22 cellular contexts compared by ENCODE assay signal in the genomic region with DNA sequence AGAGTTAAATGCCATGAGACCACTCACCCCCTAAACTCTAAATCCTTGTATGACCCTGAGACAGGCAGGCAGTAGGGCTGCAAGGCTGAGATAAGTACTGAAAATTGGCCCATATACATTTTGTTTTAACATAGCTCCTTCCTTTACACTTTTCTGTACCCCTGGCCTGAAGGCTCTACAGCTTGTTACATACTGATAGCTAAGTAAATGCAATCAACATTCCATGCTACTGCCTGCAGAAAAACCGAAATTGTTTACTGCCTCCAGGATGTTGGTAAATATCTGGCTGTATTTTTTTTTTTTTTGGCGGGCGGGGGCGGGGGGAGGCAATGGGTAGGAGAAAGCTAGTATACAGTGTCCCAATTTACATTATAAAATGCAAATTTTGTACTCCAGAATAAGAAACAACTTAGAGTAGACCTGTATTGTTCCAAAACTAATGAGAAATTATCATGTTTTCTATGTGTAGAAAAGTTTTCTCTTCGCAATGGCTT. TPM values are rescaled to one million over a fixed set of nuclear protein-coding genes. Genes with fewer than 3 reads are reported as not detected.
DNase-seq lines count a peak whose midpoint lies in the region; ATAC-seq and TF ChIP-seq lines count a peak whose summit lies in the region.
"Had no signal": no experiment of that assay in that cellular context is flagged by ENCODE, and none has a peak within 500 bp of the region (broad histone marks: within the 10 kb centered on the region; RNA-seq: fewer than 3 reads in every experiment).

No MANE protein-coding gene starts in this region.

- peak overlapping the region; percentile 85 for H3K4me2 ChIP-seq in mammary epithelial cell (ENCODE audit: insufficient read depth, low read depth, low read length)

- in situ Hi-C loops in mammary epithelial cell (cut with MboI; ENCODE audit: low sequenced_read_pairs in 2 of 2), result no loop called here
- in situ Hi-C loops in ACHN (cut with HindIII; ENCODE audit: low pct_ligation_motif_present, low pct_unique_long_range_greater_than_20kb, low sequenced_read_pairs), result no loop called here

- intact Hi-C loops in left ventricle myocardium inferior (cut with micrococcal nuclease) (no loop called here), Right ventricle myocardium inferior (cut with DNase I) (no loop called here), mammary epithelial cell (cut with micrococcal nuclease) (loop anchor here (2.0 to 5.0 kb wide), 4 partner anchors 61 to 312 kb away; no protein-coding TSS in a partner anchor), aorta (cut with DNase I) (no loop called here)
- intact Hi-C loops in CD8-positive, alpha-beta T cell (cut with DNase I, micrococcal nuclease), result no loop called here

- H3K4me1 Mint-ChIP-seq in osteocyte (ENCODE audit: unreplicated experiment), result peaks cover 43% of the 10 kb centered on the region
- H3K4me1 Mint-ChIP-seq in CD8-positive, alpha-beta T cell (ENCODE audit: low read depth), result no peaks in the 10 kb centered on the region
- H3K4me1 Mint-ChIP-seq: IgD-negative memory B cell; stimulated activated memory B cell treated with anti-CD40 and anti-IgM and Interleukin-4, amounts not matched to agents 10 μg/mL and 1 μg/mL and 100 μg/mL, for 72 hours had no signal

- H3K36me3 Mint-ChIP-seq in osteocyte (ENCODE audit: unreplicated experiment), result peaks cover 8% of the 10 kb centered on the region
- no peaks in the 10 kb centered on the region for H3K36me3 Mint-ChIP-seq in CD8-positive, alpha-beta T cell
- H3K36me3 Mint-ChIP-seq: activated naive CD8-positive, alpha-beta T cell; IgD-negative memory B cell; naive thymus-derived CD8-positive, alpha-beta T cell; stimulated activated memory B cell treated with anti-CD40 and anti-IgM and Interleukin-4, amounts not matched to agents 10 μg/mL and 1 μg/mL and 100 μg/mL, for 72 hours had no signal

- no TSS peak for BruUV-seq in mammary epithelial cell (replicated peaks; lab: Mats Ljungman, UMichigan)

- H3K27me3 ChIP-seq in left ventricle myocardium inferior (ENCODE audit: low read depth) (no peaks in the 10 kb centered on the region), mammary epithelial cell (ENCODE audit: insufficient read depth, low read length) (no peaks in the 10 kb centered on the region), aorta (ENCODE audit: control insufficient read depth in 1 of 2, insufficient read depth in 2 of 2, low read length in 1 of 2) (no peaks in the 10 kb centered on the region)
- no peaks in the 10 kb centered on the region for H3K27me3 ChIP-seq in CD8-positive, alpha-beta T cell (ENCODE audit: insufficient read depth, low read length)
- H3K27me3 ChIP-seq: esophagus squamous epithelium, foreskin keratinocyte, heart left ventricle had no signal

- ATAC-seq in Right ventricle myocardium inferior (no peak), aorta (ENCODE audit: low FRiP score) (no peak)
- ATAC-seq in CD8-positive, alpha-beta T cell, result no peak
- ATAC-seq: naive thymus-derived CD8-positive, alpha-beta T cell; Panc1; stimulated activated memory B cell treated with anti-CD40 and anti-IgM and Interleukin-4, amounts not matched to agents 10 μg/mL and 1 μg/mL and 100 μg/mL, for 72 hours had no signal

- dilution Hi-C loops in mammary epithelial cell (cut with HindIII; ENCODE audit: low sequenced_read_pairs), result no loop called here

- H3K27me3 Mint-ChIP-seq in osteocyte (ENCODE audit: unreplicated experiment), result no peaks in the 10 kb centered on the region
- no peaks in the 10 kb centered on the region for H3K27me3 Mint-ChIP-seq in CD8-positive, alpha-beta T cell (ENCODE audit: low read depth)
- H3K27me3 Mint-ChIP-seq: CD4-positive, alpha-beta T cell had no signal

- no peak for DNase-seq in left ventricle myocardium inferior
- no peak for DNase-seq in Right ventricle myocardium inferior (ENCODE audit: missing footprints)
- no peak for DNase-seq in mammary epithelial cell
- DNase-seq in osteocyte (ENCODE audit: extremely low spot score, unreplicated experiment), result no peak
- no peak for DNase-seq in aorta
- no peak for DNase-seq in ACHN
- DNase-seq in CD8-positive, alpha-beta T cell, result no peak
- no peak for DNase-seq in ecto neural progenitor cell (ENCODE audit: low spot score)
- DNase-seq: activated CD4-positive, alpha-beta T cell treated with anti-CD3 and anti-CD28 coated beads for 4 hours; activated T-cell treated with anti-CD3 and anti-CD28 coated beads for 4 hours; CD4-positive, alpha-beta T cell; cortex of kidney; esophagus squamous epithelium; naive thymus-derived CD8-positive, alpha-beta T cell; NCI-H1105; NCI-H187 treated with DMSO at 0.1 percent for 48 hours had no signal

- TF ChIP-seq CTCF in left ventricle myocardium inferior (IDR thresholded peaks at IDR 0.05; ENCODE audit: borderline replicate concordance) (no peak), mammary epithelial cell (conservative IDR thresholded peaks at IDR 0.05 in 1 of 2, IDR thresholded peaks at IDR 0.05 in 1 of 2; ENCODE audit: extremely low read depth in 1 of 2, insufficient read depth in 1 of 2, low read depth in 1 of 2, low read length in 2 of 2) (no peak), osteocyte (IDR thresholded peaks at IDR 0.05) (no peak)
- no peak for TF ChIP-seq CTCF in CD8-positive, alpha-beta T cell (IDR thresholded peaks at IDR 0.05)

- H4K20me1 ChIP-seq in mammary epithelial cell (ENCODE audit: insufficient read depth, low read length), result no peaks in the 10 kb centered on the region

- H3K9me3 ChIP-seq in left ventricle myocardium inferior (replicated peaks), result no peaks in the 10 kb centered on the region
- H3K9me3 ChIP-seq in mammary epithelial cell (replicated peaks; ENCODE audit: insufficient read depth, low read length), result no peaks in the 10 kb centered on the region
- no peaks in the 10 kb centered on the region for H3K9me3 ChIP-seq in aorta (ENCODE audit: control insufficient read depth, low read length)
- H3K9me3 ChIP-seq in CD8-positive, alpha-beta T cell (ENCODE audit: low read length), result no peaks in the 10 kb centered on the region
- H3K9me3 ChIP-seq: esophagus squamous epithelium, heart left ventricle had no signal

- CTCF ChIA-PET in mammary epithelial cell (lab: Charles Lee; ENCODE audit: low non-redundant PET), result no interaction called here
- CTCF ChIA-PET in CD8-positive, alpha-beta T cell (lab: Charles Lee), result interaction anchor here (0.9 to 1.3 kb wide), 2 partner anchors 97 to 135 kb away, joined by 3 read pairs; no protein-coding TSS in a partner anchor

- 67% methylated on average over 3 of the region's 5 CpGs for whole genome bisulfite sequencing in mammary epithelial cell (ENCODE audit: low coverage, missing lambda C conversion rate)
- 32% methylated on average over 5 of the region's 5 CpGs for WGBS in aorta, 2 donors

- H3K27ac ChIP-seq in left ventricle myocardium inferior (replicated peaks) (peak overlapping the region; percentile 39), mammary epithelial cell (ENCODE audit: insufficient read depth, low read depth, low read length) (peak overlapping the region; percentile 11), aorta (ENCODE audit: low read depth in 1 of 2, low read length in 2 of 2) (peak overlapping the region; percentile 6 to 50)
- no peak overlapping the region for H3K27ac ChIP-seq in CD8-positive, alpha-beta T cell (ENCODE audit: low read depth, low read length)

- H2AFZ ChIP-seq in mammary epithelial cell (ENCODE audit: low read depth, low read length), result no peak overlapping the region

- H3K9ac ChIP-seq in mammary epithelial cell (ENCODE audit: insufficient read depth, low read length), result no peak overlapping the region

- POLR2A ChIA-PET in CD8-positive, alpha-beta T cell (lab: Charles Lee), result interaction anchor here (1.1 to 1.3 kb wide), 2 partner anchors 8 to 35 kb away, joined by 3 to 4 read pairs; no protein-coding TSS in a partner anchor

- H3K4me1 ChIP-seq in left ventricle myocardium inferior (peaks cover 82% of the 10 kb centered on the region), mammary epithelial cell (ENCODE audit: insufficient read depth, low read length) (peaks cover 42% of the 10 kb centered on the region), aorta (ENCODE audit: control insufficient read depth in 1 of 2, insufficient read depth in 2 of 2, low read length in 2 of 2) (peaks cover 13 to 17% of the 10 kb centered on the region in 2 donors)
- no peaks in the 10 kb centered on the region for H3K4me1 ChIP-seq in CD8-positive, alpha-beta T cell (ENCODE audit: insufficient read depth, low read length)

- peaks cover 17% of the 10 kb centered on the region for H3K79me2 ChIP-seq in mammary epithelial cell (ENCODE audit: insufficient read depth, low read length)

- peak overlapping the region; percentile 65 for H3K27ac Mint-ChIP-seq in osteocyte (ENCODE audit: unreplicated experiment)
- no peak overlapping the region for H3K27ac Mint-ChIP-seq in CD8-positive, alpha-beta T cell
- H3K27ac Mint-ChIP-seq: activated naive CD8-positive, alpha-beta T cell; CD4-positive, alpha-beta T cell; IgD-negative memory B cell; naive thymus-derived CD8-positive, alpha-beta T cell; stimulated activated memory B cell treated with anti-CD40 and anti-IgM and Interleukin-4, amounts not matched to agents 10 μg/mL and 1 μg/mL and 100 μg/mL, for 72 hours had no signal

- H3K36me3 ChIP-seq in left ventricle myocardium inferior, result no peaks in the 10 kb centered on the region
- H3K36me3 ChIP-seq in mammary epithelial cell (ENCODE audit: insufficient read depth, low read length), result no peaks in the 10 kb centered on the region
- no peaks in the 10 kb centered on the region for H3K36me3 ChIP-seq in aorta (ENCODE audit: control insufficient read depth in 1 of 2, insufficient read depth in 2 of 2, low read length in 1 of 2)
- no peaks in the 10 kb centered on the region for H3K36me3 ChIP-seq in CD8-positive, alpha-beta T cell (ENCODE audit: insufficient read depth, low read length)
- H3K36me3 ChIP-seq: esophagus squamous epithelium, heart left ventricle had no signal

- no peak overlapping the region for H3K4me3 ChIP-seq in left ventricle myocardium inferior
- H3K4me3 ChIP-seq in mammary epithelial cell (replicated peaks in 1 of 3; ENCODE audit: insufficient read depth in 1 of 3, low read depth in 2 of 3, low read length in 3 of 3), result no peak overlapping the region
- H3K4me3 ChIP-seq in aorta (ENCODE audit: low read length in 2 of 2), result no peak overlapping the region
- no peak overlapping the region for H3K4me3 ChIP-seq in CD8-positive, alpha-beta T cell (ENCODE audit: low read depth, low read length)
- H3K4me3 ChIP-seq: heart left ventricle had no signal

- no peak overlapping the region for H3K4me3 Mint-ChIP-seq in osteocyte (ENCODE audit: unreplicated experiment)
- H3K4me3 Mint-ChIP-seq in CD8-positive, alpha-beta T cell, result no peak overlapping the region
- H3K4me3 Mint-ChIP-seq: activated naive CD8-positive, alpha-beta T cell; CD4-positive, alpha-beta T cell; IgD-negative memory B cell; naive thymus-derived CD8-positive, alpha-beta T cell; stimulated activated memory B cell treated with anti-CD40 and anti-IgM and Interleukin-4, amounts not matched to agents 10 μg/mL and 1 μg/mL and 100 μg/mL, for 72 hours had no signal

- H3K9me3 Mint-ChIP-seq in osteocyte (ENCODE audit: unreplicated experiment), result no peaks in the 10 kb centered on the region
- H3K9me3 Mint-ChIP-seq in CD8-positive, alpha-beta T cell, result no peaks in the 10 kb centered on the region
- H3K9me3 Mint-ChIP-seq: CD4-positive, alpha-beta T cell; IgD-negative memory B cell; naive thymus-derived CD8-positive, alpha-beta T cell; stimulated activated memory B cell treated with anti-CD40 and anti-IgM and Interleukin-4, amounts not matched to agents 10 μg/mL and 1 μg/mL and 100 μg/mL, for 72 hours had no signal

RNA-seq across cellular contexts. Expression of a gene that starts 57.7 kb away (rescaled TPM):
- total RNA-seq in left ventricle myocardium inferior (90.2 TPM), Right ventricle myocardium inferior (97.6 TPM), mammary epithelial cell (10 to 100 TPM in 1 of 2 donors, 1 to 10 TPM in 1; 8.7 to 33.2 TPM), osteocyte (43.3 and 46.7 TPM in 2 replicates), aorta (100 to 1,000 TPM; 139 to 221 TPM)
- polyA plus RNA-seq in mammary epithelial cell (27.8 TPM), aorta (10 to 100 TPM; 15.3 to 25.7 TPM)
- polyA minus RNA-seq in mammary epithelial cell, result 49.5 TPM
- total RNA-seq in CD8-positive, alpha-beta T cell, result 1 to 10 TPM; 5.3 to 6.7 TPM
